In the genomic region with DNA sequence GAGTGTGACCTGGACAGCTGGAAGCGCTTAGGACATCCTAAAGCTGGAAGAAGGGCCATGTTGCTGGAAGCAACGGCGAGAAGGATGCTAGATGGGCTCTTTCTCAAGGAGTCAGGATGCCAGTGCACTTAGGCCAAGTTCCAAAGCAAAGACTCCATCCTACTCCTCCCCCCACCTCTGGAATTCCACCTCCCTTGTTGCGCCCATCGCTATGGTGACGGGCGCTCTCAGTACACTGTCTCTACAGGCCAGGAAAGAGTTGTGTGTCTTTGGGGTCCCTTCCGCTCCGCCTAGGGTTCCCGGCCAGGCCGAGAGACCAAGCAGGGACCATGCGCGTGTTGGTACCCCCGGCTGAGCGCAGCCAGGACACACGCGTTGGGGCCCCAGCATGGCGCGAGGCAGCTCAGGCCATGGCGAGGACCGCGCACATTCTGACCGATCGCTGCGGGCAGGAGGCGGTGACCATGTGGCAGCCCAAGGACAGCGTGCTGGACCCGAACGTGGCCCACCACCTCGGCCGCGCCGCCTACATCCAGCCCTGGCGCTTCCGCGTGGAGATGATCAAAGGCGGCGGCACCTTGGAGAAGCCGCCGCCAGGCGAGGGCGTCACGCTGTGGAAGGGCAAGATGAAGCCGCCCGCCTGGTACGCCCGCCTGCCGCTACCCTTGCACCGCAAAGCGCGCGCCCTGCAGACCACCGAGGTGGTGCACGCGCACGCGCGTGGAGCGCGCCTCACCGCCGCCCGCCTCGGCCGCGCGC, we compare ENCODE assay signal across 1 cellular context.
TF ChIP-seq lines count a peak whose summit lies in the region.

No MANE protein-coding gene starts in this region.

TF ChIP-seq in GM23338, 12 proteins besides CTCF, POLR2A, EP300 and RAD21:
- TF ChIP-seq POLR2AphosphoS5 (IDR thresholded peaks at IDR 0.05; ENCODE audit: low read depth) (peak; percentile 52; the same call in 1 of the 2 replicates), EZH2 (IDR thresholded peaks at IDR 0.05; ENCODE audit: low read depth, unreplicated experiment) (no peak)
